In genomic region chr16:88974641-88975215, GRCh38 we compare ENCODE assay signal across 21 cellular contexts. TPM values are rescaled to one million over a fixed set of nuclear protein-coding genes. Genes with fewer than 3 reads are reported as not detected.
DNase-seq lines count a peak whose midpoint lies in the region; ATAC-seq, FAIRE-seq and TF ChIP-seq lines count a peak whose summit lies in the region.
"Had no signal": no experiment of that assay in that cellular context is flagged by ENCODE, and none has a peak within 500 bp of the region (broad histone marks: within the 10 kb centered on the region; RNA-seq: fewer than 3 reads in every experiment).

No MANE protein-coding gene starts in this region.

- no peaks in the 10 kb centered on the region for H3K36me3 Mint-ChIP-seq in neural progenitor cell
- H3K36me3 Mint-ChIP-seq: CD8-positive, alpha-beta T cell had no signal

- H3K9ac ChIP-seq in DND-41 (ENCODE audit: low read depth, low read length) (no peak overlapping the region), neural progenitor cell (no peak overlapping the region)

- H3K36me3 ChIP-seq in DND-41 (ENCODE audit: insufficient read depth, low read length) (no peaks in the 10 kb centered on the region), neural progenitor cell (no peaks in the 10 kb centered on the region)
- H3K36me3 ChIP-seq: left lung, tibial nerve had no signal

- no peak for TF ChIP-seq CTCF in DND-41 (IDR thresholded peaks at IDR 0.05; ENCODE audit: borderline replicate concordance, extremely low read depth, low read length, poor library complexity, severe bottlenecking)
- no peak for TF ChIP-seq CTCF in neural progenitor cell (IDR thresholded peaks at IDR 0.05)

- H3K4me3 Mint-ChIP-seq in neural progenitor cell: no peak overlapping the region
- H3K4me3 Mint-ChIP-seq: CD8-positive, alpha-beta T cell; H9 had no signal

- no peaks in the 10 kb centered on the region for H3K9me3 ChIP-seq in DND-41 (ENCODE audit: insufficient read depth, low read length, severe bottlenecking)
- H3K9me3 ChIP-seq in neural progenitor cell (ENCODE audit: low read depth): no peaks in the 10 kb centered on the region
- H3K9me3 ChIP-seq: body of pancreas, left lung, tibial nerve had no signal

- no peak overlapping the region for H3K4me2 ChIP-seq in DND-41 (ENCODE audit: insufficient read depth, low read length)
- no peak overlapping the region for H3K4me2 ChIP-seq in neural progenitor cell

- no peaks in the 10 kb centered on the region for H3K79me2 ChIP-seq in DND-41 (ENCODE audit: insufficient read depth, low read length)
- H3K79me2 ChIP-seq in neural progenitor cell (ENCODE audit: low read depth): no peaks in the 10 kb centered on the region

- H3F3A ChIP-seq in neural progenitor cell (ENCODE audit: low read depth): no peaks in the 10 kb centered on the region

- ATAC-seq in DND-41 (ENCODE audit: insufficient read depth, low read depth): no peak
- no peak for ATAC-seq in GM21381 (IDR thresholded peaks at IDR 0.05; ENCODE audit: unreplicated experiment)
- ATAC-seq in HG03039 (IDR thresholded peaks at IDR 0.05; ENCODE audit: unreplicated experiment): no peak
- no peak for ATAC-seq in activated CD4-positive, CD25-positive, alpha-beta regulatory T cell treated with anti-CD3 and anti-CD28 coated beads, Interleukin-2, amount 50 U/mL, for 24 hours
- ATAC-seq: body of pancreas; CD8-positive, alpha-beta T cell; left lung had no signal

- FAIRE-seq in GM18507 (lab: Jason Lieb, UNC): peak; percentile 5
- FAIRE-seq: frontal cortex had no signal

- H3K27ac ChIP-seq in DND-41 (ENCODE audit: low read length): no peak overlapping the region
- no peak overlapping the region for H3K27ac ChIP-seq in neural progenitor cell
- H3K27ac ChIP-seq: body of pancreas, left lung, tibial nerve had no signal

- DNase-seq in DND-41 (peak; percentile 39), GM18507 (ENCODE audit: extremely low spot score, insufficient read length, low read depth) (no peak), OCI-M1 (lab: John Stamatoyannopoulos, UW) (peak; percentile 37), neural progenitor cell (ENCODE audit: low spot score) (no peak), activated gamma-delta T cell (lab: John Stamatoyannopoulos, UW) (no peak)
- DNase-seq: effector memory CD4-positive, alpha-beta T cell; H9; hippocampal formation; KBM-7; NCI-H187; stimulated activated naive CD4-positive, alpha-beta T cell treated with Interleukin-2 at 50 U/mL for 16 hours; T-helper 2 cell had no signal

- H4K20me1 ChIP-seq in DND-41 (ENCODE audit: insufficient read depth, low read length): no peaks in the 10 kb centered on the region; the same call in 1 of the 2 replicates
- H4K20me1 ChIP-seq in neural progenitor cell (ENCODE audit: low read depth): no peaks in the 10 kb centered on the region

- H3K4me3 ChIP-seq in DND-41 (ENCODE audit: low read depth in 1 of 2, low read length in 2 of 2) (no peak overlapping the region), neural progenitor cell (no peak overlapping the region)
- H3K4me3 ChIP-seq: body of pancreas had no signal

- H3K27me3 ChIP-seq in DND-41 (ENCODE audit: insufficient read depth, low read length, poor library complexity) (no peaks in the 10 kb centered on the region), neural progenitor cell (no peaks in the 10 kb centered on the region)

- H3K4me1 Mint-ChIP-seq in neural progenitor cell: peaks cover 27% of the 10 kb centered on the region

- H3K9me3 Mint-ChIP-seq in neural progenitor cell: no peaks in the 10 kb centered on the region
- H3K9me3 Mint-ChIP-seq: CD8-positive, alpha-beta T cell; H9 had no signal

- H3K27ac Mint-ChIP-seq in neural progenitor cell: peak overlapping the region; percentile 78
- H3K27ac Mint-ChIP-seq: CD8-positive, alpha-beta T cell had no signal

- no peak overlapping the region for H2AFZ ChIP-seq in DND-41 (ENCODE audit: low read depth, low read length)
- no peak overlapping the region for H2AFZ ChIP-seq in neural progenitor cell (replicated peaks)

- H3K27me3 Mint-ChIP-seq in neural progenitor cell (ENCODE audit: insufficient read depth, low read depth): peaks cover 2% of the 10 kb centered on the region

- H3K4me1 ChIP-seq in DND-41 (ENCODE audit: insufficient read depth, low read length) (peaks cover 18% of the 10 kb centered on the region), neural progenitor cell (no peaks in the 10 kb centered on the region)
- H3K4me1 ChIP-seq: body of pancreas had no signal

RNA-seq across cellular contexts. Expression of gene CBFA2T3, which starts 2.3 kb away (rescaled TPM):
- 0.15 and 0.22 TPM in 2 replicates for total RNA-seq in neural progenitor cell (ENCODE audit: low replicate concordance)
- total RNA-seq: pulmonary artery endothelial cell had no signal

Comparison
In these comparisons a context has a peak if more than half of its experiments do, and no peak if none do; other contexts are left out.
1. DNase-seq: peak in DND-41 (single experiment) and OCI-M1 (single experiment); none in GM18507 (single experiment), neural progenitor cell (single experiment) and activated gamma-delta T cell (single experiment).